Comparison of ENCODE assay signal across 12 cellular contexts in the genomic region with DNA sequence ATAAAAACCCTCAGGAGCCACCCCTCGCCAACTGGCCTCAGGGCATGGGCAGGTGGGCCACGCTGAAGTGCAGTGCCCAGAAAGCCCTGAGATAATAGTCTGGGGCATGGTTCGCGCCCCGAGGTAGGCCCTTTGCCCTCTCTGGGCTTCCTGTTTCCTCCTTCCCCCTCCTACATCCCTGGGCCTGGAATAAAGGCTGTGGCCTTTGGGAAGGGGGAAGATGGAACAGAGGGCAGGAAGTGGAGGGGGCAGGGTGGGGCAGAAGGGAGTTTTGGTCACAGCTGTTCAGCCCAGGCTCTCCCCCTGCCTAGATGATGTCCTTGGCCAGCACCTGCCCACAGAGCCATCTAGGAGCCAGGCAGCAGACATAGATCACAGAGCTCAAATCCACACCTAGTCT. TPM values are rescaled to one million over a fixed set of nuclear protein-coding genes. Genes with fewer than 3 reads are reported as not detected.
DNase-seq lines count a peak whose midpoint lies in the region; ATAC-seq, FAIRE-seq and TF ChIP-seq lines count a peak whose summit lies in the region.
"Had no signal": no experiment of that assay in that cellular context is flagged by ENCODE, and none has a peak within 500 bp of the region (broad histone marks: within the 10 kb centered on the region; RNA-seq: fewer than 3 reads in every experiment).

No MANE protein-coding gene starts in this region.

- DNase-seq in activated naive CD4-positive, alpha-beta T cell treated with anti-CD3 and anti-CD28 coated beads, Interleukin-2, amount 50 U/mL, for 72 hours (ENCODE audit: low spot score in 2 of 2): no peak
- no peak for DNase-seq in activated naive CD4-positive, alpha-beta T cell treated with anti-CD3 and anti-CD28 coated beads, Interleukin-2, amount 10 ng/mL, durations not matched to agents 7 days and 5 days
- DNase-seq in MCF 10A (ENCODE audit: unreplicated experiment): no peak
- no peak for DNase-seq in GM23248
- DNase-seq in D721Med (ENCODE audit: insufficient read length, low spot score): no peak
- DNase-seq: activated T-cell treated with anti-CD3 and anti-CD28 coated beads, Interleukin-2, amount 50 U/mL, for 72 hours; effector memory CD4-positive, alpha-beta T cell; islet precursor cell; stimulated activated CD4-positive, alpha-beta T cell treated with anti-CD3 and anti-CD28 coated beads, Interleukin-1b, Interleukin-23, amount 100 ng/mL, for 48 hours had no signal

- no peaks in the 10 kb centered on the region for H3K9me3 Mint-ChIP-seq in activated naive CD4-positive, alpha-beta T cell treated with anti-CD3 and anti-CD28 coated beads, Interleukin-2, amount 50 U/mL, for 72 hours
- H3K9me3 Mint-ChIP-seq in activated naive CD4-positive, alpha-beta T cell treated with anti-CD3 and anti-CD28 coated beads, Interleukin-2, amount 10 ng/mL, durations not matched to agents 7 days and 5 days: no peaks in the 10 kb centered on the region
- H3K9me3 Mint-ChIP-seq in MCF 10A (ENCODE audit: unreplicated experiment): no peaks in the 10 kb centered on the region
- H3K9me3 Mint-ChIP-seq: activated T-cell treated with anti-CD3 and anti-CD28 coated beads, Interleukin-2, amount 50 U/mL, for 72 hours had no signal

- POLR2A ChIA-PET in MCF 10A (lab: Yijun Ruan, JAX): interaction anchor here (1.0 to 2.0 kb wide), 7 partner anchors 9 to 146 kb away, joined by 3 to 8 read pairs (median 5); a partner anchor contains a TSS

- H3K4me3 Mint-ChIP-seq in activated naive CD4-positive, alpha-beta T cell treated with anti-CD3 and anti-CD28 coated beads, Interleukin-2, amount 10 ng/mL, durations not matched to agents 7 days and 5 days: no peak overlapping the region
- no peak overlapping the region for H3K4me3 Mint-ChIP-seq in MCF 10A (ENCODE audit: unreplicated experiment)
- H3K4me3 Mint-ChIP-seq: activated T-cell treated with anti-CD3 and anti-CD28 coated beads, Interleukin-2, amount 50 U/mL, for 72 hours had no signal

- WGBS in mesodermal cell (ENCODE audit: insufficient coverage in 2 of 2), 2 experiments: 100% methylated on average over 2 of the region's 5 CpGs
- 78% methylated on average over 5 of the region's 5 CpGs for WGBS in urinary bladder
- WGBS in GM23248 (ENCODE audit: low coverage in 1 of 2, low lambda C conversion rate in 2 of 2, missing lambda C conversion rate in 2 of 2), 2 experiments: 57 to 58% methylated on average over 5 of the region's 5 CpGs

- H3K4me2 ChIP-seq in GM23248 (ENCODE audit: unreplicated experiment): no peak overlapping the region

- no peaks in the 10 kb centered on the region for H3K27me3 ChIP-seq in GM23248 (replicated peaks; ENCODE audit: insufficient read depth)

- H3K9me2 ChIP-seq in GM23248 (ENCODE audit: insufficient read depth): no peaks in the 10 kb centered on the region

- H3K36me3 ChIP-seq in mesodermal cell (ENCODE audit: control insufficient read depth, insufficient read depth, low read length) (peaks cover 80% of the 10 kb centered on the region), urinary bladder (ENCODE audit: insufficient read depth) (peaks cover 2% of the 10 kb centered on the region), GM23248 (ENCODE audit: low read depth) (peaks cover 33% of the 10 kb centered on the region)

- peaks cover 38 to 41% of the 10 kb centered on the region in 2 donors for H3K36me3 Mint-ChIP-seq in activated naive CD4-positive, alpha-beta T cell treated with anti-CD3 and anti-CD28 coated beads, Interleukin-2, amount 50 U/mL, for 72 hours
- peaks cover 55% of the 10 kb centered on the region for H3K36me3 Mint-ChIP-seq in activated naive CD4-positive, alpha-beta T cell treated with anti-CD3 and anti-CD28 coated beads, Interleukin-2, amount 10 ng/mL, durations not matched to agents 7 days and 5 days
- H3K36me3 Mint-ChIP-seq in MCF 10A (ENCODE audit: insufficient read depth, unreplicated experiment): peaks cover 47% of the 10 kb centered on the region

- peaks cover 69% of the 10 kb centered on the region for H3K79me2 ChIP-seq in GM23248 (ENCODE audit: insufficient read depth)

- CTCF ChIA-PET in activated naive CD4-positive, alpha-beta T cell treated with anti-CD3 and anti-CD28 coated beads, Interleukin-2, amount 10 ng/mL, durations not matched to agents 7 days and 5 days (lab: Charles Lee): no interaction called here
- CTCF ChIA-PET in MCF 10A (lab: Yijun Ruan, JAX): interaction anchor here (0.7 to 2.2 kb wide), 7 partner anchors 14 to 692 kb away, joined by 3 to 9 read pairs (median 6); a partner anchor contains a TSS

- H3K4me1 Mint-ChIP-seq in activated naive CD4-positive, alpha-beta T cell treated with anti-CD3 and anti-CD28 coated beads, Interleukin-2, amount 10 ng/mL, durations not matched to agents 7 days and 5 days: peaks cover 36% of the 10 kb centered on the region
- peaks cover 29% of the 10 kb centered on the region for H3K4me1 Mint-ChIP-seq in MCF 10A (ENCODE audit: insufficient read depth, unreplicated experiment)

- peak overlapping the region; percentile 64 to 82 for H3K27ac Mint-ChIP-seq in activated naive CD4-positive, alpha-beta T cell treated with anti-CD3 and anti-CD28 coated beads, Interleukin-2, amount 50 U/mL, for 72 hours
- H3K27ac Mint-ChIP-seq in activated naive CD4-positive, alpha-beta T cell treated with anti-CD3 and anti-CD28 coated beads, Interleukin-2, amount 10 ng/mL, durations not matched to agents 7 days and 5 days: no peak overlapping the region
- H3K27ac Mint-ChIP-seq in MCF 10A (ENCODE audit: low read depth, unreplicated experiment): peak overlapping the region; percentile 59

- BruUV-seq in MCF 10A (replicated peaks; lab: Mats Ljungman, UMichigan): no TSS peak

- FAIRE-seq in D721Med (lab: Jason Lieb, UNC): no peak

- H3K27ac ChIP-seq in mesodermal cell (ENCODE audit: low read depth, low read length, severe bottlenecking) (peak overlapping the region; percentile 30), urinary bladder (ENCODE audit: low read depth) (peak overlapping the region; percentile 78), GM23248 (no peak overlapping the region)

- H2AFZ ChIP-seq in GM23248: no peak overlapping the region

- H3K4me1 ChIP-seq in mesodermal cell (ENCODE audit: control insufficient read depth, insufficient read depth, low read length, poor library complexity, severe bottlenecking): peaks cover 43% of the 10 kb centered on the region
- H3K4me1 ChIP-seq in urinary bladder (ENCODE audit: insufficient read depth): no peaks in the 10 kb centered on the region
- H3K4me1 ChIP-seq in GM23248 (ENCODE audit: insufficient read depth): peaks cover 33% of the 10 kb centered on the region

- no peaks in the 10 kb centered on the region for H3K27me3 Mint-ChIP-seq in activated naive CD4-positive, alpha-beta T cell treated with anti-CD3 and anti-CD28 coated beads, Interleukin-2, amount 10 ng/mL, durations not matched to agents 7 days and 5 days
- H3K27me3 Mint-ChIP-seq in MCF 10A (ENCODE audit: insufficient read depth, unreplicated experiment): no peaks in the 10 kb centered on the region

- no peak for TF ChIP-seq CTCF in MCF 10A (IDR thresholded peaks at IDR 0.05; ENCODE audit: unreplicated experiment)
- TF ChIP-seq CTCF in D721Med (IDR thresholded peaks at IDR 0.05; ENCODE audit: insufficient read depth, missing control alignments): no peak

- H3K4me3 ChIP-seq in mesodermal cell (ENCODE audit: extremely low read depth, insufficient read depth, low read length, poor library complexity, severe bottlenecking): no peak overlapping the region
- H3K4me3 ChIP-seq in urinary bladder (ENCODE audit: low read depth, low read length): no peak overlapping the region
- no peak overlapping the region for H3K4me3 ChIP-seq in GM23248

- in situ Hi-C loops in GM23248 (cut with MboI): no loop called here

- no peak overlapping the region for H3K9ac ChIP-seq in GM23248

- H4K20me1 ChIP-seq in GM23248 (ENCODE audit: insufficient read depth): no peaks in the 10 kb centered on the region; the same call in none of the 2 replicates

- ATAC-seq in activated naive CD4-positive, alpha-beta T cell treated with anti-CD3 and anti-CD28 coated beads, Interleukin-2, amount 50 U/mL, for 72 hours: no peak
- no peak for ATAC-seq in HG03196 (IDR thresholded peaks at IDR 0.05; ENCODE audit: unreplicated experiment)

- no peaks in the 10 kb centered on the region for H3K9me3 ChIP-seq in mesodermal cell (ENCODE audit: control insufficient read depth, low read length)
- no peaks in the 10 kb centered on the region for H3K9me3 ChIP-seq in GM23248 (ENCODE audit: low read depth)

- intact Hi-C loops in MCF 10A (cut with micrococcal nuclease): no loop called here

- peaks cover 33% of the 10 kb centered on the region for H3F3A ChIP-seq in GM23248 (ENCODE audit: insufficient read depth)

RNA-seq across cellular contexts. Expression of a gene that starts 11.3 kb away (rescaled TPM):
- 10 to 100 TPM; 72.9 to 87.1 TPM for total RNA-seq in activated naive CD4-positive, alpha-beta T cell treated with anti-CD3 and anti-CD28 coated beads, Interleukin-2, amount 50 U/mL, for 72 hours
- total RNA-seq in MCF 10A (2022) (11.9 and 14.3 TPM in 2 replicates), urinary bladder (13.7 TPM)
- polyA plus RNA-seq in mesodermal cell (2013, experiment 1 of 2): 43.3 TPM
- 34.8 TPM for polyA plus RNA-seq in mesodermal cell (2013, experiment 2 of 2)
- polyA plus RNA-seq in urinary bladder (90.2 TPM), GM23248 (2016; fragmentation: Nextera tagmentation; extraction: Ambion mirVana) (14.2 and 16.4 TPM in 2 replicates)
- 22.5 and 23.1 TPM in 2 replicates for total RNA-seq in GM23248 (2014; rRNA removed; shearing (Covaris generic))

RNA-seq across cellular contexts. Expression of a gene that starts 34.6 kb away (rescaled TPM):
- 1 to 10 TPM; 1.6 to 2.5 TPM for total RNA-seq in activated naive CD4-positive, alpha-beta T cell treated with anti-CD3 and anti-CD28 coated beads, Interleukin-2, amount 50 U/mL, for 72 hours
- total RNA-seq in MCF 10A (2022) (2.1 and 5.4 TPM in 2 replicates), urinary bladder (4.3 TPM)
- 4.5 TPM for polyA plus RNA-seq in mesodermal cell (2013, experiment 1 of 2)
- 3.6 TPM for polyA plus RNA-seq in mesodermal cell (2013, experiment 2 of 2)
- polyA plus RNA-seq in urinary bladder (3.3 TPM), GM23248 (2016; fragmentation: Nextera tagmentation; extraction: Ambion mirVana) (0.76 and 0.94 TPM in 2 replicates)
- total RNA-seq in GM23248 (2014; rRNA removed; shearing (Covaris generic)): 0.25 and 1.2 TPM in 2 replicates

RNA-seq across cellular contexts. Expression of a gene that starts 34.6 kb away (rescaled TPM):
- total RNA-seq in activated naive CD4-positive, alpha-beta T cell treated with anti-CD3 and anti-CD28 coated beads, Interleukin-2, amount 50 U/mL, for 72 hours: 10 to 100 TPM; 19.0 to 22.7 TPM
- total RNA-seq in MCF 10A (2022) (34.4 and 40.7 TPM in 2 replicates), urinary bladder (28.2 TPM)
- polyA plus RNA-seq in mesodermal cell (2013, experiment 1 of 2): 45.0 TPM
- polyA plus RNA-seq in mesodermal cell (2013, experiment 2 of 2): 38.8 TPM
- polyA plus RNA-seq in urinary bladder (61.6 TPM), GM23248 (2016; fragmentation: Nextera tagmentation; extraction: Ambion mirVana) (32.7 and 33.1 TPM in 2 replicates)
- 63.8 and 184 TPM in 2 replicates for total RNA-seq in GM23248 (2014; rRNA removed; shearing (Covaris generic))

RNA-seq across cellular contexts. Expression of a gene that starts 50.3 kb away (rescaled TPM):
- total RNA-seq in activated naive CD4-positive, alpha-beta T cell treated with anti-CD3 and anti-CD28 coated beads, Interleukin-2, amount 50 U/mL, for 72 hours: 1 to 10 TPM in 1 of 2 donors, under 1 TPM in 1; 0.14 to 4.1 TPM
- total RNA-seq in MCF 10A (2022): not detected in 2 replicates
- polyA plus RNA-seq in mesodermal cell (2013, experiment 1 of 2): 3.6 TPM
- 3.4 TPM for polyA plus RNA-seq in mesodermal cell (2013, experiment 2 of 2)
- total RNA-seq in urinary bladder: 1.1 TPM
- polyA plus RNA-seq in urinary bladder: 0.03 TPM
- not detected in 2 replicates for total RNA-seq in GM23248 (2014; rRNA removed; shearing (Covaris generic))
- not detected in 2 replicates for polyA plus RNA-seq in GM23248 (2016; fragmentation: Nextera tagmentation; extraction: Ambion mirVana)
